ENCODE assay signal across 34 cellular contexts in the genomic region with DNA sequence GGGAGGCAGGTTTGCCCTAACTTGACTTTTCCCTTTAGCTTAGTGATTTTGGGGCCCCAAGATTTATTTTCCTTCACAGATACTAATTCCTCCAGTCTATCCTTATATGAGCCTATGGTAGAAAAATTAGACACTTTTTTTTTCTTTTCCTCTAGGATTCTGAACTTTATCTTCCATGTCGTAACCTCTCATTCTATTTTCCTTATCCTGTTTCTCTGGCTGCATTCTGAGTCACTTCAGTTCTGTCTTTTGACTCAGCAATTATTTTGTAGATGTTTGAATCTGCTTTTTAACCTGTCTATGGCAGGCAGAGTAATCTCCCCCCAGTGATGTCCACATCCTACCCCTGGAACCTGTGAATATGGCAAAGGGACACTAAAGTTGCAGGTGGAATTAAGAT.
"Had no signal": no experiment of that assay in that cellular context is flagged by ENCODE, and none has a peak within 500 bp of the region (broad histone marks: within the 10 kb centered on the region; RNA-seq: fewer than 3 reads in every experiment).

No MANE protein-coding gene starts in this region.

- H3K4me3 ChIP-seq: coronary artery, dorsolateral prefrontal cortex, esophagus muscularis mucosa had no signal

- H3K27me3 Mint-ChIP-seq: activated B cell treated with CpG ODN at 0.5 μM for 24 hours; activated CD4-positive, alpha-beta memory T cell treated with anti-CD3 and anti-CD28 coated beads for 36 hours; activated CD4-positive, alpha-beta T cell treated with anti-CD3 and anti-CD28 coated beads for 36 hours; central memory CD8-positive, alpha-beta T cell; dendritic cell treated with granulocyte-macrophage colony-stimulating factor and Interleukin-4, amounts not matched to agents 40 ng/mL and 50 ng/mL, for 4 days; T-helper 17 cell had no signal

- H3K4me3 Mint-ChIP-seq: activated B cell treated with CpG ODN at 0.5 μM for 24 hours; activated CD4-positive, alpha-beta memory T cell treated with anti-CD3 and anti-CD28 coated beads for 36 hours; activated CD4-positive, alpha-beta T cell treated with anti-CD3 and anti-CD28 coated beads for 36 hours; activated CD4-positive, alpha-beta T cell treated with anti-CD3 and anti-CD28 coated beads, Interleukin-2, amount 10 ng/mL, durations not matched to agents 24 days and 14 days; activated CD8-positive, alpha-beta memory T cell treated with anti-CD3 and anti-CD28 coated beads, Interleukin-2, amount 10 ng/mL, durations not matched to agents 7 days and 5 days; activated CD8-positive, alpha-beta T cell treated with anti-CD3 and anti-CD28 coated beads, Interleukin-2, amount 10 ng/mL, durations not matched to agents 7 days and 5 days; activated naive CD4-positive, alpha-beta T cell treated with anti-CD3 and anti-CD28 coated beads, Interleukin-2, amount 10 ng/mL, durations not matched to agents 7 days and 5 days; activated naive CD8-positive, alpha-beta T cell treated with anti-CD3 and anti-CD28 coated beads, Interleukin-2, amount 10 ng/mL, durations not matched to agents 7 days and 5 days; activated T-helper 1 cell treated with anti-CD3 and anti-CD28 coated beads, Interleukin-12 subunit alpha, Interleukin-12 subunit beta, Interleukin-2, Interleukin-4 antibody, amounts not matched to agents 30 ng/mL and 10 ng/mL and 1 ng/mL, durations not matched to agents 14 hours and 24 hours and 36 hours; central memory CD8-positive, alpha-beta T cell; dendritic cell treated with granulocyte-macrophage colony-stimulating factor and Interleukin-4, amounts not matched to agents 40 ng/mL and 50 ng/mL, for 4 days; endodermal cell; T-helper 17 cell; T-helper 2 cell treated with Interferon-gamma antibody and Interleukin-4, amounts not matched to agents 5 μg/mL and 100 μg/mL, for 36 hours had no signal

- H3K27ac ChIP-seq: brain microvascular endothelial cell, coronary artery, dorsolateral prefrontal cortex, esophagus muscularis mucosa, WERI-Rb-1 had no signal

- DNase-seq: activated B cell treated with CpG ODN at 0.5 μM for 24 hours; activated CD4-positive, alpha-beta memory T cell treated with anti-CD3 and anti-CD28 coated beads for 36 hours; activated CD4-positive, alpha-beta T cell treated with anti-CD3 and anti-CD28 coated beads for 36 hours; activated CD4-positive, alpha-beta T cell treated with anti-CD3 and anti-CD28 coated beads, Interleukin-2, amount 10 ng/mL, durations not matched to agents 24 days and 14 days; activated CD8-positive, alpha-beta memory T cell treated with anti-CD3 and anti-CD28 coated beads, Interleukin-2, amount 10 ng/mL, durations not matched to agents 7 days and 5 days; activated CD8-positive, alpha-beta memory T cell treated with anti-CD3 and anti-CD28 coated beads, Interleukin-2, amount 50 U/mL, for 4 hours; activated effector memory CD4-positive, alpha-beta T cell treated with anti-CD3 and anti-CD28 coated beads, Interleukin-2, amount 50 U/mL, for 16 hours; activated naive CD4-positive, alpha-beta T cell treated with anti-CD3 and anti-CD28 coated beads, Interleukin-2, amount 10 ng/mL, durations not matched to agents 7 days and 5 days; activated naive CD8-positive, alpha-beta T cell treated with anti-CD3 and anti-CD28 coated beads, Interleukin-2, amount 10 ng/mL, durations not matched to agents 7 days and 5 days; activated T-cell treated with anti-CD3 and anti-CD28 coated beads, Interleukin-2, amount 50 U/mL, for 1 hour; activated T-cell treated with anti-CD3 and anti-CD28 coated beads, Interleukin-2, amount 50 U/mL, for 48 hours; amniotic stem cell; anterior cingulate cortex; brain microvascular endothelial cell; dorsolateral prefrontal cortex; effector memory CD4-positive, alpha-beta T cell; endodermal cell; erythroblast; T-helper 1 cell; T-helper 17 cell; T1000; WERI-Rb-1 had no signal

- H3K27me3 ChIP-seq: brain microvascular endothelial cell, dorsolateral prefrontal cortex, esophagus muscularis mucosa had no signal

- H3K9me3 ChIP-seq: esophagus muscularis mucosa had no signal

- H3K9me3 Mint-ChIP-seq: activated B cell treated with CpG ODN at 0.5 μM for 24 hours; activated CD4-positive, alpha-beta memory T cell treated with anti-CD3 and anti-CD28 coated beads for 36 hours; activated CD4-positive, alpha-beta T cell treated with anti-CD3 and anti-CD28 coated beads, Interleukin-2, amount 10 ng/mL, durations not matched to agents 24 days and 14 days; activated naive CD4-positive, alpha-beta T cell treated with anti-CD3 and anti-CD28 coated beads, Interleukin-2, amount 10 ng/mL, durations not matched to agents 7 days and 5 days; activated naive CD4-positive, alpha-beta T cell treated with anti-CD3 and anti-CD28 coated beads, Interleukin-2, amount 50 U/mL, for 72 hours; activated T-helper 1 cell treated with anti-CD3 and anti-CD28 coated beads, Interleukin-12 subunit alpha, Interleukin-12 subunit beta, Interleukin-2, Interleukin-4 antibody, amounts not matched to agents 30 ng/mL and 10 ng/mL and 1 ng/mL, durations not matched to agents 14 hours and 24 hours and 36 hours; activated T-helper 2 cell treated with anti-CD3 and anti-CD28 coated beads, Interferon-gamma antibody, Interleukin-2, Interleukin-4, amounts not matched to agents 10 μg/mL and 5 μg/mL and 100 μg/mL, durations not matched to agents 14 hours and 24 hours and 36 hours; central memory CD8-positive, alpha-beta T cell; dendritic cell treated with granulocyte-macrophage colony-stimulating factor and Interleukin-4, amounts not matched to agents 40 ng/mL and 50 ng/mL, for 4 days; T-helper 2 cell treated with Interferon-gamma antibody and Interleukin-4, amounts not matched to agents 5 μg/mL and 100 μg/mL, for 36 hours had no signal

- H3K4me1 ChIP-seq: esophagus muscularis mucosa had no signal

- H3K27ac Mint-ChIP-seq: activated B cell treated with CpG ODN at 0.5 μM for 24 hours; activated CD4-positive, alpha-beta memory T cell treated with anti-CD3 and anti-CD28 coated beads for 36 hours; activated CD4-positive, alpha-beta T cell treated with anti-CD3 and anti-CD28 coated beads for 36 hours; activated CD4-positive, alpha-beta T cell treated with anti-CD3 and anti-CD28 coated beads, Interleukin-2, amount 10 ng/mL, durations not matched to agents 24 days and 14 days; activated CD8-positive, alpha-beta memory T cell treated with anti-CD3 and anti-CD28 coated beads, Interleukin-2, amount 10 ng/mL, durations not matched to agents 7 days and 5 days; activated CD8-positive, alpha-beta T cell treated with anti-CD3 and anti-CD28 coated beads, Interleukin-2, amount 10 ng/mL, durations not matched to agents 7 days and 5 days; activated naive CD4-positive, alpha-beta T cell treated with anti-CD3 and anti-CD28 coated beads, Interleukin-2, amount 10 ng/mL, durations not matched to agents 7 days and 5 days; activated naive CD4-positive, alpha-beta T cell treated with anti-CD3 and anti-CD28 coated beads, Interleukin-2, amount 50 U/mL, for 72 hours; activated naive CD8-positive, alpha-beta T cell treated with anti-CD3 and anti-CD28 coated beads, Interleukin-2, amount 10 ng/mL, durations not matched to agents 7 days and 5 days; activated T-helper 1 cell treated with anti-CD3 and anti-CD28 coated beads, Interleukin-12 subunit alpha, Interleukin-12 subunit beta, Interleukin-2, Interleukin-4 antibody, amounts not matched to agents 30 ng/mL and 10 ng/mL and 1 ng/mL, durations not matched to agents 14 hours and 24 hours and 36 hours; activated T-helper 2 cell treated with anti-CD3 and anti-CD28 coated beads, Interferon-gamma antibody, Interleukin-2, Interleukin-4, amounts not matched to agents 10 μg/mL and 5 μg/mL and 100 μg/mL, durations not matched to agents 14 hours and 24 hours and 36 hours; dendritic cell treated with granulocyte-macrophage colony-stimulating factor and Interleukin-4, amounts not matched to agents 40 ng/mL and 50 ng/mL, for 4 days; endodermal cell; T-helper 17 cell; T-helper 2 cell treated with Interferon-gamma antibody and Interleukin-4, amounts not matched to agents 5 μg/mL and 100 μg/mL, for 36 hours had no signal

- H3K36me3 ChIP-seq: brain microvascular endothelial cell, esophagus muscularis mucosa, WERI-Rb-1 had no signal

- FAIRE-seq: astrocyte, bronchial epithelial cell had no signal

- H3K4me1 Mint-ChIP-seq: activated B cell treated with CpG ODN at 0.5 μM for 24 hours; activated CD4-positive, alpha-beta T cell treated with anti-CD3 and anti-CD28 coated beads for 36 hours; activated CD4-positive, alpha-beta T cell treated with anti-CD3 and anti-CD28 coated beads, Interleukin-2, amount 10 ng/mL, durations not matched to agents 24 days and 14 days; activated CD8-positive, alpha-beta memory T cell treated with anti-CD3 and anti-CD28 coated beads, Interleukin-2, amount 10 ng/mL, durations not matched to agents 7 days and 5 days; activated naive CD8-positive, alpha-beta T cell treated with anti-CD3 and anti-CD28 coated beads, Interleukin-2, amount 10 ng/mL, durations not matched to agents 7 days and 5 days; central memory CD8-positive, alpha-beta T cell; endodermal cell; T-helper 17 cell had no signal

- ATAC-seq: activated CD4-positive, alpha-beta T cell treated with anti-CD3 and anti-CD28 coated beads for 36 hours; activated CD4-positive, CD25-positive, alpha-beta regulatory T cell treated with anti-CD3 and anti-CD28 coated beads, Interleukin-2, amount 50 U/mL, for 24 hours; activated CD8-positive, alpha-beta memory T cell treated with anti-CD3 and anti-CD28 coated beads, Interleukin-2, amount 10 ng/mL, durations not matched to agents 7 days and 5 days; activated CD8-positive, alpha-beta T cell treated with anti-CD3 and anti-CD28 coated beads, Interleukin-2, amount 10 ng/mL, durations not matched to agents 7 days and 5 days; activated naive CD4-positive, alpha-beta T cell treated with anti-CD3 and anti-CD28 coated beads, Interleukin-2, amount 50 U/mL, for 72 hours; T-helper 17 cell had no signal

- H3K36me3 Mint-ChIP-seq: activated CD4-positive, alpha-beta memory T cell treated with anti-CD3 and anti-CD28 coated beads for 36 hours; activated CD8-positive, alpha-beta memory T cell treated with anti-CD3 and anti-CD28 coated beads, Interleukin-2, amount 10 ng/mL, durations not matched to agents 7 days and 5 days; activated naive CD4-positive, alpha-beta T cell treated with anti-CD3 and anti-CD28 coated beads, Interleukin-2, amount 10 ng/mL, durations not matched to agents 7 days and 5 days; activated naive CD4-positive, alpha-beta T cell treated with anti-CD3 and anti-CD28 coated beads, Interleukin-2, amount 50 U/mL, for 72 hours; activated naive CD8-positive, alpha-beta T cell treated with anti-CD3 and anti-CD28 coated beads, Interleukin-2, amount 10 ng/mL, durations not matched to agents 7 days and 5 days had no signal
